In the genomic region with DNA sequence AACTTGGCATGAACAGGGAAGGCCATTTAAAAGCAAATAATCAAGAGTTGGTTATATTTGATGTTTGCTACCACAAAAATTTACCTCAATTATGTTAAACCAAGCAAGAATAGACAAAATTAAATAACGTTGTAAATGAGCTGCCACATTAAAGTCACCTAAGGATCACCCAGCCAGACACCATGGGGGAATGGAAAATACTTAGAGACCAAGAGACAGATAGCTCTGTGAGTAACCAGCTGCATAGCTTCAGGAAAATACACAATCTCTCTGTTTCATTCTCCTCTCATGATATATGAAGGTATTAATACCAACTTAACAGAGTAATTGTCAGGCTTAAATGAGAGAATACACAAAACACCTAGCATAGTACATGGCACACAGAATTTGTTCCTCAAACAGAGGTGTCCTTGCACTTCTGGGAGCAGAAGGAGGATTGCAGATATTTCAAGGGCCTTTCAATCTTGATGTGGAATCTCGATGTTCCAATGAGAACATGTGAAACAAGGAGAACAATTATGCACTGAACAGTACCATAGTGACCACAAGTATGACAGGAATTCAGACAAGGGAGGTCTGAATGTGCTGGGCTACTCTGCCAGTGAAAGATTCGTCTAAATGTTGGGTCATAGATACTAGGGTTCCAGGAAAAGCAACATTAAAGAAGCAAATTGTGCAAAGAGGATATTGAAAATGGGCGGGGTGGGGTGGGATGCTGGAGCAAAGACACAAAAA, we compare ENCODE assay signal across 17 cellular contexts. TPM values are rescaled to one million over a fixed set of nuclear protein-coding genes. Genes with fewer than 3 reads are reported as not detected.
DNase-seq lines count a peak whose midpoint lies in the region; ATAC-seq and TF ChIP-seq lines count a peak whose summit lies in the region.
"Had no signal": no experiment of that assay in that cellular context is flagged by ENCODE, and none has a peak within 500 bp of the region (broad histone marks: within the 10 kb centered on the region; RNA-seq: fewer than 3 reads in every experiment).

No MANE protein-coding gene starts in this region.

- H2BK15ac ChIP-seq in mesendoderm (replicated peaks; ENCODE audit: low read depth), result no peak overlapping the region

- H3K4me2 ChIP-seq in mesendoderm (ENCODE audit: low read length) (no peak overlapping the region), osteoblast (ENCODE audit: insufficient read depth, low read length) (no peak overlapping the region)

- H3K4me1 ChIP-seq in mesendoderm (ENCODE audit: control insufficient read depth, low read depth, low read length), result peaks cover 3% of the 10 kb centered on the region
- H3K4me1 ChIP-seq in testis, result no peaks in the 10 kb centered on the region
- H3K4me1 ChIP-seq in osteoblast (ENCODE audit: insufficient read depth, low read length), result no peaks in the 10 kb centered on the region
- H3K4me1 ChIP-seq: BE2C, body of pancreas, vagina had no signal

- H2BK5ac ChIP-seq in mesendoderm (ENCODE audit: low read length), result no peak overlapping the region

- H4K20me1 ChIP-seq in osteoblast (ENCODE audit: insufficient read depth, low read length), result no peaks in the 10 kb centered on the region

- TF ChIP-seq POLR2A in testis (IDR thresholded peaks at IDR 0.05), result no peak

- no peak overlapping the region for H3K23ac ChIP-seq in mesendoderm (ENCODE audit: low read length)

- DNase-seq in AG10803 (ENCODE audit: low read depth) (peak; percentile 61), NCI-H226 (peak; percentile 33), cardiac fibroblast (ENCODE audit: low read depth in 2 of 2) (peak; percentile 51 to 59), mesendoderm (peak; percentile 24), testis (no peak), caudate nucleus (lab: John Stamatoyannopoulos, UW) (no peak), osteoblast (ENCODE audit: insufficient read length, low spot score, missing footprints) (no peak)
- DNase-seq: activated CD4-positive, alpha-beta T cell treated with anti-CD3 and anti-CD28 coated beads, Interleukin-2, amount 10 ng/mL, durations not matched to agents 24 days and 14 days; activated T-cell treated with anti-CD3 and anti-CD28 coated beads, Interleukin-2, amount 50 U/mL, for 48 hours; BE2C; body of pancreas; stimulated activated CD4-positive, alpha-beta T cell treated with anti-CD3 and anti-CD28 coated beads, Interleukin-2, amount 100 ng/mL, for 24 hours; T-cell had no signal

- TF ChIP-seq CTCF in AG10803 (conservative IDR thresholded peaks at IDR 0.05; ENCODE audit: low read length), result no peak
- TF ChIP-seq CTCF in cardiac fibroblast (IDR thresholded peaks at IDR 0.05; ENCODE audit: low read depth, low read length), result no peak
- TF ChIP-seq CTCF in testis (IDR thresholded peaks at IDR 0.05), result no peak
- TF ChIP-seq CTCF in osteoblast (IDR thresholded peaks at IDR 0.05; ENCODE audit: extremely low read depth, low read depth, low read length), result no peak

- H2BK120ac ChIP-seq in mesendoderm (ENCODE audit: low read depth, low read length), result no peak overlapping the region

- H3K18ac ChIP-seq in mesendoderm (ENCODE audit: low read length), result no peak overlapping the region

- H3K79me1 ChIP-seq in mesendoderm (ENCODE audit: low read length), result no peaks in the 10 kb centered on the region

- H2AK5ac ChIP-seq in mesendoderm (ENCODE audit: low read length), result no peak overlapping the region

- H3K4me3 ChIP-seq in AG10803 (ENCODE audit: low read length) (no peak overlapping the region), cardiac fibroblast (replicated peaks in 1 of 2; ENCODE audit: low read depth in 2 of 2, low read length in 2 of 2) (no peak overlapping the region), mesendoderm (ENCODE audit: low read length) (no peak overlapping the region), testis (no peak overlapping the region), osteoblast (ENCODE audit: insufficient read depth, low read length) (no peak overlapping the region)
- H3K4me3 ChIP-seq: body of pancreas, vagina had no signal

- H3K36me3 ChIP-seq in mesendoderm (ENCODE audit: control insufficient read depth, insufficient read depth, low read length) (no peaks in the 10 kb centered on the region), testis (ENCODE audit: low read depth, missing control alignments) (no peaks in the 10 kb centered on the region), osteoblast (ENCODE audit: insufficient read depth, low read length) (no peaks in the 10 kb centered on the region)
- H3K36me3 ChIP-seq: BE2C, vagina had no signal

- H3K27ac ChIP-seq in mesendoderm (ENCODE audit: low read depth, low read length) (no peak overlapping the region), testis (no peak overlapping the region), caudate nucleus (ENCODE audit: low read depth, low read length) (no peak overlapping the region), osteoblast (ENCODE audit: low read depth, low read length) (no peak overlapping the region)
- H3K27ac ChIP-seq: body of pancreas, epithelial cell of prostate, parathyroid adenoma, vagina had no signal

- intact Hi-C loops in testis (cut with DNase I; ENCODE audit: low total_unique reads), result no loop called here

- no peak overlapping the region for H3K4ac ChIP-seq in mesendoderm (ENCODE audit: low read depth, low read length)

- H3K27me3 ChIP-seq in mesendoderm (ENCODE audit: insufficient read depth, low read length, poor library complexity) (no peaks in the 10 kb centered on the region), testis (no peaks in the 10 kb centered on the region), osteoblast (ENCODE audit: insufficient read depth, low read length) (no peaks in the 10 kb centered on the region)
- H3K27me3 ChIP-seq: BE2C, body of pancreas, vagina had no signal

- no peak for ATAC-seq in HG03139 (IDR thresholded peaks at IDR 0.05; ENCODE audit: unreplicated experiment)
- ATAC-seq: body of pancreas, T-cell had no signal

- no peak overlapping the region for H4K5ac ChIP-seq in mesendoderm (ENCODE audit: low read length)

- H3K56ac ChIP-seq in mesendoderm (ENCODE audit: low read length), result no peak overlapping the region

- no peak overlapping the region for H3K9ac ChIP-seq in mesendoderm (ENCODE audit: low read length)
- H3K9ac ChIP-seq: parathyroid adenoma had no signal

- H3K79me2 ChIP-seq in mesendoderm (ENCODE audit: control insufficient read depth, insufficient read depth, low read length) (no peaks in the 10 kb centered on the region), osteoblast (ENCODE audit: insufficient read depth, low read length) (no peaks in the 10 kb centered on the region)
- H3K79me2 ChIP-seq: parathyroid adenoma had no signal

- no peak overlapping the region for H2AFZ ChIP-seq in osteoblast (ENCODE audit: low read length)
- H2AFZ ChIP-seq: parathyroid adenoma had no signal

- no peaks in the 10 kb centered on the region for H3K9me3 ChIP-seq in testis
- H3K9me3 ChIP-seq in osteoblast (ENCODE audit: low read depth, low read length), result no peaks in the 10 kb centered on the region
- H3K9me3 ChIP-seq: BE2C, body of pancreas, vagina had no signal

- WGBS in mesendoderm (ENCODE audit: extremely low coverage, insufficient coverage, low lambda C conversion rate), result no CpG with 5 or more reads among the region's 4 CpGs
- 75 to 77% methylated on average over 4 of the region's 4 CpGs for WGBS in testis, 2 donors

- H4K8ac ChIP-seq in mesendoderm (ENCODE audit: low read depth, low read length), result no peak overlapping the region

RNA-seq across cellular contexts. Expression of a gene that starts 18.6 kb away (rescaled TPM):
- 12.5 TPM for polyA plus RNA-seq in mesendoderm (2013, experiment 1 of 2)
- polyA plus RNA-seq in mesendoderm (2013, experiment 2 of 2), result 13.2 TPM
- total RNA-seq in testis, result 1 to 10 TPM; 1.7 to 7.7 TPM
- polyA plus RNA-seq in testis (ENCODE audit: insufficient read depth, low read depth, low replicate concordance), result 3.4 TPM
- total RNA-seq in osteoblast, result 1.1 and 1.2 TPM in 2 replicates

Comparison
In these comparisons a context has a peak if more than half of its experiments do, and no peak if none do; other contexts are left out.
1. DNase-seq: peak in AG10803 (single experiment), NCI-H226 (single experiment), cardiac fibroblast (2 of 2) and mesendoderm (single experiment); none in testis (single experiment), caudate nucleus (0 of 61) and osteoblast (single experiment).